8 cellular contexts compared by ENCODE assay signal in the genomic region with DNA sequence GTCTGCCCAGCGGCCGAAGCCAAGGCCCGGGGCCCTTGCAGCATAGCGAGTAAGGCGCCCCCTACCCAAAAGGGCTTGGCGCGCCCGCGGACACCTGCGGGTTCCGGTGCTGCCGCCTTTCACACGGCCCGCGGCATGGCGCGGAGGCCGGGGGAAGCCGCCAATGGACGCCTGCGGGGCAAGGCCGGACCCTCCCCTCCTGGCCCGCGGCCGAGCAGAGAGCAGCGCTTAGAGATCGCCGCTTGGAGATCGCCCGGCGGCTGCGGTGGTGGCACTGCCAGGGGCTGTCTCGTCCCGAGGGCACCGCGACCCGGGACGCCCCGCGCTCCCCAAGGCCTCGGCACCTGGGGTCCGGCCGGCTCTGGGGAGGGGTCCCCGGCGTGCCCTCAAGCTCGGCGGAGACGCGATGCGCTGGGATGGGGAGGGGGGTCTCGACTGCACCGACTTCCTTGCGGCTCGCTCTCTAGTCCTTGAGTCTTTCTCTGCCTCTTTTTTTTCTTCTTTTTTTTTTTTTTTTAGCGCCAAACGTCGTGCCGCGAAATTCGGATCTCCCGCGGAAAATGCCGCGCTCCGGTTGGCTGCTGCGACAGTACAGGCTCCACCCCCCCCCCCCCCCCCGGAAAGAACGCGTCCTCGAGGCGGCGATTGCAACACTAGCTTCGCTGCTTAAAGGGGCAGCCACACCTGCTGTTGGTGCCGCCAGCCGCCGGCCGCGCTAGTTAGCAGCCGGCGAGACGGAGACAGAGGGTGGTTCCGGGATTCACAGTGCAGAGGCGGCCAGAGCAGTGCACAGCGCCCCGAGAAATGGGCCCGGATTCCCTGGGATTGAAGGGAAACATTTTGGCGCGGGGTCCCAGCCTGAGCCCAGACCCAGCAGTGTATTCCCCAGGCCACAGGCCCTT. TPM values are rescaled to one million over a fixed set of nuclear protein-coding genes. Genes with fewer than 3 reads are reported as not detected.
DNase-seq lines count a peak whose midpoint lies in the region; ATAC-seq, FAIRE-seq and TF ChIP-seq lines count a peak whose summit lies in the region.

A gene with protein sequence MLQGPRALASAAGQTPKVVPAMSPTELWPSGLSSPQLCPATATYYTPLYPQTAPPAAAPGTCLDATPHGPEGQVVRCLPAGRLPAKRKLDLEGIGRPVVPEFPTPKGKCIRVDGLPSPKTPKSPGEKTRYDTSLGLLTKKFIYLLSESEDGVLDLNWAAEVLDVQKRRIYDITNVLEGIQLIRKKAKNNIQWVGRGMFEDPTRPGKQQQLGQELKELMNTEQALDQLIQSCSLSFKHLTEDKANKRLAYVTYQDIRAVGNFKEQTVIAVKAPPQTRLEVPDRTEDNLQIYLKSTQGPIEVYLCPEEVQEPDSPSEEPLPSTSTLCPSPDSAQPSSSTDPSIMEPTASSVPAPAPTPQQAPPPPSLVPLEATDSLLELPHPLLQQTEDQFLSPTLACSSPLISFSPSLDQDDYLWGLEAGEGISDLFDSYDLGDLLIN (minus strand): TSS at position 484 of the 902 bp plus-strand sequence. CDS start 440 bp downstream, at position 44.

- H3K4me3 ChIP-seq in GM12865 (ENCODE audit: low read depth, low read length) (peak within 1 kb of the TSS; percentile 84), bronchial epithelial cell (ENCODE audit: low read depth, low read length) (peak within 1 kb of the TSS; percentile 39)

- peak; percentile 40 for ATAC-seq in HG02973 (IDR thresholded peaks at IDR 0.05; ENCODE audit: unreplicated experiment)
- ATAC-seq in WTC11, result peak; percentile 81
- ATAC-seq in GM21825 (IDR thresholded peaks at IDR 0.05; ENCODE audit: unreplicated experiment), result no peak

- DNase-seq in GM12865 (ENCODE audit: low read depth) (peak; percentile 95), NCI-H2227 (lab: John Stamatoyannopoulos, UW; ENCODE audit: unreplicated experiment) (peak; percentile 94), WTC11 (ENCODE audit: low spot score) (peak; percentile 78), bronchial epithelial cell (ENCODE audit: low read depth) (peak; percentile 51), iris pigment epithelial cell (ENCODE audit: low read depth) (peak; percentile 86)
- peak; percentile 74 for DNase-seq in stimulated activated CD4-positive, alpha-beta T cell treated with anti-CD3 and anti-CD28 coated beads, Interleukin-12 subunit alpha, Interleukin-12 subunit beta, amount 100 ng/mL, for 4 hours

- H3K4me3 Mint-ChIP-seq in WTC11, result peak within 1 kb of the TSS; percentile 80

- H3K27ac Mint-ChIP-seq in WTC11, result no peak within 1 kb of the TSS

- H3K9me3 Mint-ChIP-seq in WTC11, result no peaks in the 10 kb centered on the region

- peaks cover 23% of the 10 kb centered on the region for H3K4me1 Mint-ChIP-seq in WTC11

- no peak for FAIRE-seq in bronchial epithelial cell (lab: Jason Lieb, UNC)

- peaks cover 52% of the 10 kb centered on the region for H3K27me3 Mint-ChIP-seq in WTC11 (ENCODE audit: low read depth)

- CTCF ChIA-PET in WTC11 (lab: Charles Lee), result interaction anchor here (0.5 to 5.9 kb wide), 24 partner anchors 9 to 449 kb away, joined by 3 to 58 read pairs (median 5); a partner anchor contains a TSS

- POLR2A ChIA-PET in WTC11 (lab: Charles Lee), result interaction anchor here (0.6 to 1.3 kb wide), 8 partner anchors 27 to 187 kb away, joined by 3 to 10 read pairs (median 3); a partner anchor contains a TSS

- peaks cover 3% of the 10 kb centered on the region for H3K27me3 ChIP-seq in bronchial epithelial cell (ENCODE audit: control insufficient read depth, insufficient read depth, low read length)

- peak; percentile 6 for TF ChIP-seq CTCF in GM12865 (IDR thresholded peaks at IDR 0.05; ENCODE audit: insufficient read depth, low read depth, low read length, missing control alignments)
- no peak for TF ChIP-seq CTCF in WTC11 (IDR thresholded peaks at IDR 0.05)
- TF ChIP-seq CTCF in bronchial epithelial cell (IDR thresholded peaks at IDR 0.05; ENCODE audit: insufficient read depth, low read length, severe bottlenecking), result peak; percentile 17

- no peaks in the 10 kb centered on the region for H3K36me3 Mint-ChIP-seq in WTC11

- H3K36me3 ChIP-seq in bronchial epithelial cell (ENCODE audit: control insufficient read depth, insufficient read depth, low read length), result no peaks in the 10 kb centered on the region

TF ChIP-seq in WTC11, 78 proteins besides CTCF, POLR2A, EP300 and RAD21 (continues in another document):
- TF ChIP-seq, protein P1, sequence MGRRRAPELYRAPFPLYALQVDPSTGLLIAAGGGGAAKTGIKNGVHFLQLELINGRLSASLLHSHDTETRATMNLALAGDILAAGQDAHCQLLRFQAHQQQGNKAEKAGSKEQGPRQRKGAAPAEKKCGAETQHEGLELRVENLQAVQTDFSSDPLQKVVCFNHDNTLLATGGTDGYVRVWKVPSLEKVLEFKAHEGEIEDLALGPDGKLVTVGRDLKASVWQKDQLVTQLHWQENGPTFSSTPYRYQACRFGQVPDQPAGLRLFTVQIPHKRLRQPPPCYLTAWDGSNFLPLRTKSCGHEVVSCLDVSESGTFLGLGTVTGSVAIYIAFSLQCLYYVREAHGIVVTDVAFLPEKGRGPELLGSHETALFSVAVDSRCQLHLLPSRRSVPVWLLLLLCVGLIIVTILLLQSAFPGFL (CRISPR knock-in tag; IDR thresholded peaks at IDR 0.05; ENCODE audit: borderline replicate concordance), result 0 out of 2 replicates have a peak, but pooled peaks have one; percentile 29
- peak; percentile 42; the same call in 1 of the 2 replicates for TF ChIP-seq SP1 (CRISPR knock-in tag; conservative IDR thresholded peaks at IDR 0.05)
- 0 out of 2 replicates have a peak, but pooled peaks have one; percentile 31 for TF ChIP-seq RELA (CRISPR knock-in tag; IDR thresholded peaks at IDR 0.05; ENCODE audit: borderline replicate concordance)
- TF ChIP-seq, protein P2, sequence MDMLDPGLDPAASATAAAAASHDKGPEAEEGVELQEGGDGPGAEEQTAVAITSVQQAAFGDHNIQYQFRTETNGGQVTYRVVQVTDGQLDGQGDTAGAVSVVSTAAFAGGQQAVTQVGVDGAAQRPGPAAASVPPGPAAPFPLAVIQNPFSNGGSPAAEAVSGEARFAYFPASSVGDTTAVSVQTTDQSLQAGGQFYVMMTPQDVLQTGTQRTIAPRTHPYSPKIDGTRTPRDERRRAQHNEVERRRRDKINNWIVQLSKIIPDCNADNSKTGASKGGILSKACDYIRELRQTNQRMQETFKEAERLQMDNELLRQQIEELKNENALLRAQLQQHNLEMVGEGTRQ (CRISPR knock-in tag; IDR thresholded peaks at IDR 0.05), result no peak
- TF ChIP-seq, protein P3, sequence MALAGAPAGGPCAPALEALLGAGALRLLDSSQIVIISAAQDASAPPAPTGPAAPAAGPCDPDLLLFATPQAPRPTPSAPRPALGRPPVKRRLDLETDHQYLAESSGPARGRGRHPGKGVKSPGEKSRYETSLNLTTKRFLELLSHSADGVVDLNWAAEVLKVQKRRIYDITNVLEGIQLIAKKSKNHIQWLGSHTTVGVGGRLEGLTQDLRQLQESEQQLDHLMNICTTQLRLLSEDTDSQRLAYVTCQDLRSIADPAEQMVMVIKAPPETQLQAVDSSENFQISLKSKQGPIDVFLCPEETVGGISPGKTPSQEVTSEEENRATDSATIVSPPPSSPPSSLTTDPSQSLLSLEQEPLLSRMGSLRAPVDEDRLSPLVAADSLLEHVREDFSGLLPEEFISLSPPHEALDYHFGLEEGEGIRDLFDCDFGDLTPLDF (CRISPR knock-in tag; IDR thresholded peaks at IDR 0.05), result 0 out of 2 replicates have a peak, but pooled peaks have one; percentile 15
- TF ChIP-seq ELF4 (CRISPR knock-in tag; IDR thresholded peaks at IDR 0.05; ENCODE audit: low read depth), result peak; percentile 91
- TF ChIP-seq, protein P4, sequence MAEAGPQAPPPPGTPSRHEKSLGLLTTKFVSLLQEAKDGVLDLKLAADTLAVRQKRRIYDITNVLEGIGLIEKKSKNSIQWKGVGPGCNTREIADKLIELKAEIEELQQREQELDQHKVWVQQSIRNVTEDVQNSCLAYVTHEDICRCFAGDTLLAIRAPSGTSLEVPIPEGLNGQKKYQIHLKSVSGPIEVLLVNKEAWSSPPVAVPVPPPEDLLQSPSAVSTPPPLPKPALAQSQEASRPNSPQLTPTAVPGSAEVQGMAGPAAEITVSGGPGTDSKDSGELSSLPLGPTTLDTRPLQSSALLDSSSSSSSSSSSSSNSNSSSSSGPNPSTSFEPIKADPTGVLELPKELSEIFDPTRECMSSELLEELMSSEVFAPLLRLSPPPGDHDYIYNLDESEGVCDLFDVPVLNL (CRISPR knock-in tag; IDR thresholded peaks at IDR 0.05; ENCODE audit: borderline replicate concordance, low read depth), result peak; percentile 85
- TF ChIP-seq SOX15 (CRISPR knock-in tag; IDR thresholded peaks at IDR 0.05), result no peak
- TF ChIP-seq, protein P5, sequence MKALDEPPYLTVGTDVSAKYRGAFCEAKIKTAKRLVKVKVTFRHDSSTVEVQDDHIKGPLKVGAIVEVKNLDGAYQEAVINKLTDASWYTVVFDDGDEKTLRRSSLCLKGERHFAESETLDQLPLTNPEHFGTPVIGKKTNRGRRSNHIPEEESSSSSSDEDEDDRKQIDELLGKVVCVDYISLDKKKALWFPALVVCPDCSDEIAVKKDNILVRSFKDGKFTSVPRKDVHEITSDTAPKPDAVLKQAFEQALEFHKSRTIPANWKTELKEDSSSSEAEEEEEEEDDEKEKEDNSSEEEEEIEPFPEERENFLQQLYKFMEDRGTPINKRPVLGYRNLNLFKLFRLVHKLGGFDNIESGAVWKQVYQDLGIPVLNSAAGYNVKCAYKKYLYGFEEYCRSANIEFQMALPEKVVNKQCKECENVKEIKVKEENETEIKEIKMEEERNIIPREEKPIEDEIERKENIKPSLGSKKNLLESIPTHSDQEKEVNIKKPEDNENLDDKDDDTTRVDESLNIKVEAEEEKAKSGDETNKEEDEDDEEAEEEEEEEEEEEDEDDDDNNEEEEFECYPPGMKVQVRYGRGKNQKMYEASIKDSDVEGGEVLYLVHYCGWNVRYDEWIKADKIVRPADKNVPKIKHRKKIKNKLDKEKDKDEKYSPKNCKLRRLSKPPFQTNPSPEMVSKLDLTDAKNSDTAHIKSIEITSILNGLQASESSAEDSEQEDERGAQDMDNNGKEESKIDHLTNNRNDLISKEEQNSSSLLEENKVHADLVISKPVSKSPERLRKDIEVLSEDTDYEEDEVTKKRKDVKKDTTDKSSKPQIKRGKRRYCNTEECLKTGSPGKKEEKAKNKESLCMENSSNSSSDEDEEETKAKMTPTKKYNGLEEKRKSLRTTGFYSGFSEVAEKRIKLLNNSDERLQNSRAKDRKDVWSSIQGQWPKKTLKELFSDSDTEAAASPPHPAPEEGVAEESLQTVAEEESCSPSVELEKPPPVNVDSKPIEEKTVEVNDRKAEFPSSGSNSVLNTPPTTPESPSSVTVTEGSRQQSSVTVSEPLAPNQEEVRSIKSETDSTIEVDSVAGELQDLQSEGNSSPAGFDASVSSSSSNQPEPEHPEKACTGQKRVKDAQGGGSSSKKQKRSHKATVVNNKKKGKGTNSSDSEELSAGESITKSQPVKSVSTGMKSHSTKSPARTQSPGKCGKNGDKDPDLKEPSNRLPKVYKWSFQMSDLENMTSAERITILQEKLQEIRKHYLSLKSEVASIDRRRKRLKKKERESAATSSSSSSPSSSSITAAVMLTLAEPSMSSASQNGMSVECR (CRISPR knock-in tag; IDR thresholded peaks at IDR 0.05; ENCODE audit: borderline replicate concordance), result peak; percentile 89
- peak; percentile 51; the same call in 1 of the 2 replicates for TF ChIP-seq NFE2L1 (CRISPR knock-in tag; IDR thresholded peaks at IDR 0.05)

RNA-seq across cellular contexts. Expression of the gene that starts here (rescaled TPM):
- total RNA-seq in WTC11 (2021) (4.9 to 5.6 TPM (median 5.4 TPM) in 3 replicates), bronchial epithelial cell (under 0.01 and 0.38 TPM in 2 replicates)

Comparison
In these comparisons a context has a peak if more than half of its experiments do, and no peak if none do; other contexts are left out.
1. Peak in DNase-seq and H3K4me3 ChIP-seq in bronchial epithelial cell; RNA of the gene not detected or under 1 TPM.